In the genomic region with DNA sequence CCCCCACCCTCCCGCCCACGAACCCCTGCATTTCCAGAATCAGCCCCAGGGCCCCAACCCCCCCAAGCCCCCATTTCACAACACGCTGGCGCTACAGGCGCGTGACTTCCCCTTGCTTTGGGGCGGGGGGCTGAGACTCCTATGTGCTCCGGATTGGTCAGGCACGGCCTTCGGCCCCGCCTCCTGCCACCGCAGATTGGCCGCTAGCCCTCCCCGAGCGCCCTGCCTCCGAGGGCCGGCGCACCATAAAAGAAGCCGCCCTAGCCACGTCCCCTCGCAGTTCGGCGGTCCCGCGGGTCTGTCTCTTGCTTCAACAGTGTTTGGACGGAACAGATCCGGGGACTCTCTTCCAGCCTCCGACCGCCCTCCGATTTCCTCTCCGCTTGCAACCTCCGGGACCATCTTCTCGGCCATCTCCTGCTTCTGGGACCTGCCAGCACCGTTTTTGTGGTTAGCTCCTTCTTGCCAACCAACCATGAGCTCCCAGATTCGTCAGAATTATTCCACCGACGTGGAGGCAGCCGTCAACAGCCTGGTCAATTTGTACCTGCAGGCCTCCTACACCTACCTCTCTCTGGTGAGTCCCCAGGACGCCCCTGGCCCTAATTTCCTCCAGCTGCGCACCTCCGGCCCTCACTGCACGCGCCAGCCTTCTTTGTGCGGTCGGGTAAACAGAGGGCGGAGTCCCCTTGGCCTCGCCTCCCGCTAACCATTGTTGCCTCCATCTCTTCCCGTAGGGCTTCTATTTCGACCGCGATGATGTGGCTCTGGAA, we compare ENCODE assay signal across 8 cellular contexts. TPM values are rescaled to one million over a fixed set of nuclear protein-coding genes. Genes with fewer than 3 reads are reported as not detected.
DNase-seq lines count a peak whose midpoint lies in the region; ATAC-seq, FAIRE-seq and TF ChIP-seq lines count a peak whose summit lies in the region.

TSS of gene FTL (plus strand) at position 277 of the 773 bp plus-strand sequence. CDS start at position 476, 199 bp downstream.

- H3K4me1 ChIP-seq in KMS-11 (ENCODE audit: low read depth, poor library complexity, severe bottlenecking) (peaks cover 39% of the 10 kb centered on the region), esophagus (ENCODE audit: control insufficient read depth in 2 of 2, insufficient read depth in 2 of 2, low read length in 1 of 2) (peaks cover 4 to 28% of the 10 kb centered on the region in 2 donors), muscle layer of duodenum (ENCODE audit: control insufficient read depth in 1 of 2, insufficient read depth in 2 of 2, low read length in 2 of 2) (peaks cover 13 to 48% of the 10 kb centered on the region in 2 donors)

- peak; percentile 97 for DNase-seq in DMS53 (lab: John Stamatoyannopoulos, UW)
- peak; percentile 86 for DNase-seq in RCC 7860 (ENCODE audit: low spot score)
- peak; percentile 94 to 96 for DNase-seq in activated T-cell treated with anti-CD3 and anti-CD28 coated beads, Interleukin-2, amount 50 U/mL, for 48 hours
- DNase-seq in stimulated activated CD8-positive, alpha-beta memory T cell treated with anti-CD3 and anti-CD28 coated beads, Interleukin-7, amount 100 ng/mL, for 24 hours (ENCODE audit: low read depth) = peak; percentile 80

- peak; percentile 54 for ATAC-seq in GM21723 (IDR thresholded peaks at IDR 0.05; ENCODE audit: unreplicated experiment)

- WGBS in esophagus, 2 donors = 0 to 1% methylated on average over 47 to 52 of the region's 52 CpGs

- FAIRE-seq in RCC 7860 (lab: Jason Lieb, UNC) = peak; percentile 7

- peak within 1 kb of the TSS; percentile 99 for H3K4me2 ChIP-seq in KMS-11

- H3K36me3 ChIP-seq in KMS-11 (ENCODE audit: insufficient read depth) = no peaks in the 10 kb centered on the region
- peaks cover 6 to 18% of the 10 kb centered on the region in 2 donors for H3K36me3 ChIP-seq in esophagus (ENCODE audit: control insufficient read depth in 2 of 2, insufficient read depth in 2 of 2, low read length in 1 of 2)
- H3K36me3 ChIP-seq in muscle layer of duodenum (ENCODE audit: control insufficient read depth in 1 of 2, insufficient read depth in 2 of 2, low read length in 2 of 2) = peaks cover 16 to 46% of the 10 kb centered on the region in 2 donors

- no peaks in the 10 kb centered on the region for H4K20me1 ChIP-seq in KMS-11 (ENCODE audit: insufficient read depth)

- H3K27me3 ChIP-seq in KMS-11 (ENCODE audit: insufficient read depth, low read depth) (no peaks in the 10 kb centered on the region), esophagus (ENCODE audit: control insufficient read depth in 1 of 2, insufficient read depth in 2 of 2, low read length in 2 of 2) (no peaks in the 10 kb centered on the region), muscle layer of duodenum (ENCODE audit: low read depth, low read length) (no peaks in the 10 kb centered on the region)

- TF ChIP-seq CTCF in KMS-11 (conservative IDR thresholded peaks at IDR 0.05; ENCODE audit: low read depth, low read length) = no peak

- H3K9me3 ChIP-seq in esophagus (ENCODE audit: control insufficient read depth in 2 of 2, insufficient read depth in 1 of 2, low read depth in 1 of 2, low read length in 1 of 2) = peaks cover 0 to 1% of the 10 kb centered on the region in 2 donors
- H3K9me3 ChIP-seq in muscle layer of duodenum (ENCODE audit: control insufficient read depth in 1 of 2, low read length in 2 of 2) = no peaks in the 10 kb centered on the region

- H3K79me2 ChIP-seq in KMS-11 (ENCODE audit: insufficient read depth, low read depth) = peaks cover 11% of the 10 kb centered on the region

- H3K4me3 ChIP-seq in KMS-11 (IDR thresholded peaks at IDR 0.05; ENCODE audit: insufficient read depth, low read depth, low read length) = no peak within 1 kb of the TSS
- peak within 1 kb of the TSS; percentile 72 to 78 for H3K4me3 ChIP-seq in esophagus (ENCODE audit: low read depth in 1 of 2, low read length in 2 of 2)
- H3K4me3 ChIP-seq in muscle layer of duodenum (ENCODE audit: low read depth in 1 of 2, low read length in 2 of 2) = peak within 1 kb of the TSS; percentile 95 to 97

- H3K27ac ChIP-seq in KMS-11 = peak within 1 kb of the TSS; percentile 73
- H3K27ac ChIP-seq in esophagus (ENCODE audit: low read depth in 2 of 2, low read length in 1 of 2) = peak within 1 kb of the TSS; percentile 83 to 93
- H3K27ac ChIP-seq in muscle layer of duodenum (ENCODE audit: low read length) = peak within 1 kb of the TSS; percentile 89

- peak within 1 kb of the TSS; percentile 67 for H3K9ac ChIP-seq in KMS-11

- peak within 1 kb of the TSS; percentile 43 for H2AFZ ChIP-seq in KMS-11 (ENCODE audit: low read depth)

RNA-seq across cellular contexts. Expression of gene FTL, which starts in this region (rescaled TPM):
- polyA plus RNA-seq in esophagus = 100 to 1,000 TPM; 645 to 931 TPM
